In the genomic region with DNA sequence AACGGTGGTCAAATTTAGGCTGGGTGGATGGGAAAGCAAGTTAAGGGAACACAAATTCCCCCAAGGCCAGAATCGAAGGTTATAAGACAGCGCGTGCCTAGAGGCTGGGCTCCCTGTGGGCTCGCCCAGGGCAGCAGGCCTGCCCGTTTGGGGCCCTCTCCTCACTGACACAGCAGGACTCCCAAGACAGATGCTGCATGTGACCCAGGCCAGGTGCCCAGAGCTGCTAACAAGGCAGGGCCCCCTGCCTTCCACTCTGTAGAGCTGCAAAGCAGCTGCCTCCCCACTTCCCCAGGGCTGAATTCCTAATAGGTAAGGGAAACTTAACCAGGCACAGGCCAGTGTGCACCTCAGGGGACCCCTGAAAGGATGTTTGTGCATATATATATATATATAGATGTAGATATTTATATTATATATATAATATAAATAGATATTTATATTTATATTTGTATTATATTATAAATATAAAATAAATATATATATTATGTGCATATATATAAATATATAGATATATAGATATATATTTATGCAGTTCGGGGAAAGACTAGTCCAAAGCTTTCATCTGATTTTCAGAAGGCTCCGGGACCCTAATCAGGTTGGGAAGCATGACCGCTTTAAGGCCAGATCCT, we compare ENCODE assay signal across 1 cellular context.
TF ChIP-seq lines count a peak whose summit lies in the region.

No MANE protein-coding gene starts in this region.

TF ChIP-seq in GM23338, 12 proteins besides CTCF, POLR2A, EP300 and RAD21 (continued from another document):
- TF ChIP-seq, protein P1, sequence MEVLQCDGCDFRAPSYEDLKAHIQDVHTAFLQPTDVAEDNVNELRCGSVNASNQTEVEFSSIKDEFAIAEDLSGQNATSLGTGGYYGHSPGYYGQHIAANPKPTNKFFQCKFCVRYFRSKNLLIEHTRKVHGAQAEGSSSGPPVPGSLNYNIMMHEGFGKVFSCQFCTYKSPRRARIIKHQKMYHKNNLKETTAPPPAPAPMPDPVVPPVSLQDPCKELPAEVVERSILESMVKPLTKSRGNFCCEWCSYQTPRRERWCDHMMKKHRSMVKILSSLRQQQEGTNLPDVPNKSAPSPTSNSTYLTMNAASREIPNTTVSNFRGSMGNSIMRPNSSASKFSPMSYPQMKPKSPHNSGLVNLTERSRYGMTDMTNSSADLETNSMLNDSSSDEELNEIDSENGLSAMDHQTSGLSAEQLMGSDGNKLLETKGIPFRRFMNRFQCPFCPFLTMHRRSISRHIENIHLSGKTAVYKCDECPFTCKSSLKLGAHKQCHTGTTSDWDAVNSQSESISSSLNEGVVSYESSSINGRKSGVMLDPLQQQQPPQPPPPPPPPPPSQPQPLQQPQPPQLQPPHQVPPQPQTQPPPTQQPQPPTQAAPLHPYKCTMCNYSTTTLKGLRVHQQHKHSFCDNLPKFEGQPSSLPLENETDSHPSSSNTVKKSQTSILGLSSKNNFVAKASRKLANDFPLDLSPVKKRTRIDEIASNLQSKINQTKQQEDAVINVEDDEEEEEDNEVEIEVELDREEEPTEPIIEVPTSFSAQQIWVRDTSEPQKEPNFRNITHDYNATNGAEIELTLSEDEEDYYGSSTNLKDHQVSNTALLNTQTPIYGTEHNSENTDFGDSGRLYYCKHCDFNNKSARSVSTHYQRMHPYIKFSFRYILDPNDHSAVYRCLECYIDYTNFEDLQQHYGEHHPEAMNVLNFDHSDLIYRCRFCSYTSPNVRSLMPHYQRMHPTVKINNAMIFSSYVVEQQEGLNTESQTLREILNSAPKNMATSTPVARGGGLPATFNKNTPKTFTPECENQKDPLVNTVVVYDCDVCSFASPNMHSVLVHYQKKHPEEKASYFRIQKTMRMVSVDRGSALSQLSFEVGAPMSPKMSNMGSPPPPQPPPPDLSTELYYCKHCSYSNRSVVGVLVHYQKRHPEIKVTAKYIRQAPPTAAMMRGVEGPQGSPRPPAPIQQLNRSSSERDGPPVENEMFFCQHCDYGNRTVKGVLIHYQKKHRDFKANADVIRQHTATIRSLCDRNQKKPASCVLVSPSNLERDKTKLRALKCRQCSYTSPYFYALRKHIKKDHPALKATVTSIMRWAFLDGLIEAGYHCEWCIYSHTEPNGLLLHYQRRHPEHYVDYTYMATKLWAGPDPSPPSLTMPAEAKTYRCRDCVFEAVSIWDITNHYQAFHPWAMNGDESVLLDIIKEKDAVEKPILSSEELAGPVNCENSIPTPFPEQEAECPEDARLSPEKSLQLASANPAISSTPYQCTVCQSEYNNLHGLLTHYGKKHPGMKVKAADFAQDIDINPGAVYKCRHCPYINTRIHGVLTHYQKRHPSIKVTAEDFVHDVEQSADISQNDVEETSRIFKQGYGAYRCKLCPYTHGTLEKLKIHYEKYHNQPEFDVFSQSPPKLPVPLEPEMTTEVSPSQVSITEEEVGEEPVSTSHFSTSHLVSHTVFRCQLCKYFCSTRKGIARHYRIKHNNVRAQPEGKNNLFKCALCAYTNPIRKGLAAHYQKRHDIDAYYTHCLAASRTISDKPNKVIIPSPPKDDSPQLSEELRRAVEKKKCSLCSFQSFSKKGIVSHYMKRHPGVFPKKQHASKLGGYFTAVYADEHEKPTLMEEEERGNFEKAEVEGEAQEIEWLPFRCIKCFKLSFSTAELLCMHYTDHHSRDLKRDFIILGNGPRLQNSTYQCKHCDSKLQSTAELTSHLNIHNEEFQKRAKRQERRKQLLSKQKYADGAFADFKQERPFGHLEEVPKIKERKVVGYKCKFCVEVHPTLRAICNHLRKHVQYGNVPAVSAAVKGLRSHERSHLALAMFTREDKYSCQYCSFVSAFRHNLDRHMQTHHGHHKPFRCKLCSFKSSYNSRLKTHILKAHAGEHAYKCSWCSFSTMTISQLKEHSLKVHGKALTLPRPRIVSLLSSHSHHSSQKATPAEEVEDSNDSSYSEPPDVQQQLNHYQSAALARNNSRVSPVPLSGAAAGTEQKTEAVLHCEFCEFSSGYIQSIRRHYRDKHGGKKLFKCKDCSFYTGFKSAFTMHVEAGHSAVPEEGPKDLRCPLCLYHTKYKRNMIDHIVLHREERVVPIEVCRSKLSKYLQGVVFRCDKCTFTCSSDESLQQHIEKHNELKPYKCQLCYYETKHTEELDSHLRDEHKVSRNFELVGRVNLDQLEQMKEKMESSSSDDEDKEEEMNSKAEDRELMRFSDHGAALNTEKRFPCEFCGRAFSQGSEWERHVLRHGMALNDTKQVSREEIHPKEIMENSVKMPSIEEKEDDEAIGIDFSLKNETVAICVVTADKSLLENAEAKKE (CRISPR knock-in tag; IDR thresholded peaks at IDR 0.05) = no peak
- TF ChIP-seq ZNF331 (CRISPR knock-in tag; IDR thresholded peaks at IDR 0.05; ENCODE audit: low read depth) = no peak
